In the genomic region with DNA sequence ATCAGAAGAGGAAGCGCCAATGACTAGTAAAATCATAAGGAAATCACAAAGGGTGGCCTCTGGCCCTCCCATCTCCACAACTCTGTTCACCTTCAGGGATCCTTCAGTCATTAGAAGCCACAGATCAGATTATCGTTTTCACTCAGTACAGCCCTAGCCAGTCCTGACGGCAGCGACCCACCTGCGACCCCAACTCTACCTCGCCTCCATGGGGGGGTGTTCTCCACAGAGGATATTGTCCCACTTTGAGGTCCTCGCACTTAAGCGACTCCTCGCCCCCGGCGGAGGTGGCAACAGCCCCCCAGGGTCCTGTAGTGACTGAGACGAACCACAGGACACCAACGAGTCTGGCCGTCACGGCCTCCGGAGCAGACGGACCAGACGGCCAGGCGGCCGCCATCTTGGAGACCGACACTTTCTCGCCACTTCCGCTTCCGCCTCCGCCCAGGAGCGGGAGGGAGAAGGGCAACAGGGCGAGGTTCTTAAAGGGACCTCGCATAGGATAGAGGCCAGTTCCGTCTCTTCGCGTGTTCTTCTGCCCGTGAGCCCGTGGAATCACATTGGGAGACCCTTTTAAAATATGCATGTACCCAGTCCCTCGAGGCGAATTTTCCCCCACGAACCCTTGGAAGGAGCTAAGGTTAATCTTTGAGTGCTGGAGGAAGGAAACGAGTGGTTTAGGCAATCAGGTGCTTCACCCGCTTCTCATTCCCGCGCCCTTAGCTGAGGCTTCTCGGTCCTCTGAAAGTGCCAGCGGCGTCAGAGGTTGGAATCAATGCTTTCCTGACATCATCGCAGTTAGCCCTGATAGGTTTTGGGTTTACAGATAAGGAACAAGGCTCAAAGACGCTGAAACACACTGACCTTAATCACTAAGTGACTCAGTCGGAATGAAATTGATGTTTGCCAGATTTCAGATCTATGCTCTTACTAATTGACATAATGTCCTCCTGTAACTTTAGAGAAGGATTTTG, we compare ENCODE assay signal across 8 cellular contexts. TPM values are rescaled to one million over a fixed set of nuclear protein-coding genes. Genes with fewer than 3 reads are reported as not detected.
A peak's percentile ranks its signal among the peaks of the same experiment; 100 is the strongest.
DNase-seq lines count a peak whose midpoint lies in the region; ATAC-seq and TF ChIP-seq lines count a peak whose summit lies in the region.

A gene (minus strand): TSS at position 421 of the 974 bp plus-strand sequence. CDS start 21 bp downstream, at position 400.

- TF ChIP-seq CTCF in GM12875 (IDR thresholded peaks at IDR 0.05; ENCODE audit: borderline replicate concordance, insufficient read depth, low read depth, low read length) (no peak), adrenal gland (IDR thresholded peaks at IDR 0.05) (peak in 1 of 6 experiments; percentile 4), upper lobe of right lung (IDR thresholded peaks at IDR 0.05) (no peak)

- no peaks in the 10 kb centered on the region for H3K27me3 Mint-ChIP-seq in T-cell

- H3K36me3 ChIP-seq in adrenal gland (replicated peaks in 1 of 2) = peaks cover 0 to 4% of the 10 kb centered on the region in 2 donors
- peaks cover 11% of the 10 kb centered on the region for H3K36me3 ChIP-seq in upper lobe of right lung

- 0% methylated on average over 36 to 46 of the region's 46 CpGs for WGBS in adrenal gland, 4 donors

- peak; percentile 85 to 90 for TF ChIP-seq POLR2A in adrenal gland (IDR thresholded peaks at IDR 0.05)

- H3K4me3 Mint-ChIP-seq in T-cell = peak within 1 kb of the TSS; percentile 94 to 97 (median 97)

- H3K4me3 ChIP-seq in GM12875 (ENCODE audit: low read depth, low read length) (peak within 1 kb of the TSS; percentile 71), adrenal gland (peak within 1 kb of the TSS; percentile 71 to 84 (median 76)), upper lobe of right lung (peak within 1 kb of the TSS; percentile 88)

- peak; percentile 100 for ATAC-seq in HG02798 (IDR thresholded peaks at IDR 0.05; ENCODE audit: poor library complexity, unreplicated experiment)
- ATAC-seq in T-cell (replicated peaks in 1 of 4) = peak; percentile 97 to 99 (median 97)
- ATAC-seq in left cardiac atrium = peak; percentile 99 to 100
- ATAC-seq in upper lobe of right lung = peak; percentile 99

- no peaks in the 10 kb centered on the region for H3K27me3 ChIP-seq in adrenal gland
- no peaks in the 10 kb centered on the region for H3K27me3 ChIP-seq in upper lobe of right lung

- H3K4me1 ChIP-seq in adrenal gland (replicated peaks in 1 of 2) (peaks cover 7 to 33% of the 10 kb centered on the region in 2 donors), upper lobe of right lung (peaks cover 8% of the 10 kb centered on the region)

- H3K36me3 Mint-ChIP-seq in T-cell = peaks cover 2% of the 10 kb centered on the region

- POLR2A ChIA-PET in T-cell (lab: Charles Lee) = no interaction called here

- H3K27ac ChIP-seq in adrenal gland = peak within 1 kb of the TSS; percentile 57 to 93 (median 84)
- H3K27ac ChIP-seq in upper lobe of right lung = peak within 1 kb of the TSS; percentile 92

- peak within 1 kb of the TSS; percentile 94 to 99 for H3K27ac Mint-ChIP-seq in T-cell

- peak; percentile 80 for DNase-seq in NCI-H1436 (lab: John Stamatoyannopoulos, UW)
- DNase-seq in T-cell = peak; percentile 66 to 86 (median 78)
- DNase-seq in adrenal gland = peak; percentile 87 to 93 (median 90)
- DNase-seq in left cardiac atrium = peak; percentile 92
- DNase-seq in posterior vena cava (ENCODE audit: low spot score) = peak; percentile 98
- DNase-seq in upper lobe of right lung = peak; percentile 95

- no peaks in the 10 kb centered on the region for H3K9me3 Mint-ChIP-seq in T-cell

- peaks cover 40 to 42% (median 41%) of the 10 kb centered on the region in 3 donors for H3K4me1 Mint-ChIP-seq in T-cell

- CTCF ChIA-PET in T-cell (lab: Charles Lee) = no interaction called here

- H3K9me3 ChIP-seq in adrenal gland (replicated peaks in 1 of 3) = no peaks in the 10 kb centered on the region
- no peaks in the 10 kb centered on the region for H3K9me3 ChIP-seq in upper lobe of right lung

- intact Hi-C loops in adrenal gland (cut with DNase I) (no loop called here), left cardiac atrium (cut with DNase I) (no loop called here), posterior vena cava (cut with DNase I) (no loop called here), upper lobe of right lung (cut with DNase I) (no loop called here)

RNA-seq across cellular contexts. Expression of the gene that starts here (rescaled TPM):
- total RNA-seq in T-cell (10 to 100 TPM; 21.1 to 41.7 (median 38.5) TPM), adrenal gland (10 to 100 TPM; 43.5 to 96.6 (median 54.6) TPM), left cardiac atrium (10 to 100 TPM; 34.0 to 40.3 TPM), posterior vena cava (10 to 100 TPM; 34.8 to 46.1 TPM), upper lobe of right lung (41.0 TPM)
- polyA plus RNA-seq in adrenal gland = 10 to 100 TPM in 2 of 3 donors, 1 to 10 TPM in 1; 8.6 to 63.3 (median 11.4) TPM

Comparison
In these comparisons a context has a peak if more than half of its experiments do, and no peak if none do; other contexts are left out.
1. Peak in every context shown above with its lines: DNase-seq, ATAC-seq, H3K4me3 ChIP-seq and H3K27ac ChIP-seq.